Comparison of ENCODE assay signal across 19 cellular contexts in the genomic region with DNA sequence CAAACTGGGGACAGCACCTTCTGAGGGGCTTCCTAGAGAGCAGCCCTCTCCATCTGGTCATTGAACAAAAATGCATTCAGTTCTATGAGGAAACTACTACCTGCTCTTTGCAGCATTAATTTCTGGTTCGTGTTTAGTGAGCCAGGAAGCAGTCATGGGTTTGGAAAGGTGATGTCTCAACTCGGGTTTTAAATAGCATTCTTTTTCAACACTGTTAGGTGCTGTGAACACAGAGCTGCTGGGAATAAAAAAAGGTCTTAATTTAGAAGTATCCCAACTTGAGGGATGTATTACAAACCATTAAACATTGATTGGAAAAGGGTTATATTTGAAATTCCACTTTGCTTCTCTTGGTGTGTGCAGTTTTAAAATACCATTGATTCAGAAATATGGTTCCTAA. TPM values are rescaled to one million over a fixed set of nuclear protein-coding genes. Genes with fewer than 3 reads are reported as not detected.
"Had no signal": no experiment of that assay in that cellular context is flagged by ENCODE, and none has a peak within 500 bp of the region (broad histone marks: within the 10 kb centered on the region; RNA-seq: fewer than 3 reads in every experiment).

No MANE protein-coding gene starts in this region.

- H3K4me1 ChIP-seq: SJSA1 had no signal

- H3K27ac ChIP-seq: SJSA1, SK-N-MC had no signal

- DNase-seq: IMR-90, KG1, MM.1S, NCI-H1092 treated with DMSO at 0.1 percent for 48 hours, NCI-H1436, NCI-H1694 treated with DMSO at 0.1 percent for 48 hours, NCI-H1930, NCI-H2107, NCI-H2227 treated with DMSO at 0.1 percent for 48 hours, NCI-H774, RPMI8226, SHP77 treated with DMSO at 0.1 percent for 48 hours, T-helper 1 cell had no signal

- ATAC-seq: HepG2 had no signal

- H3K9me3 ChIP-seq: SJSA1 had no signal

- H3K4me3 ChIP-seq: SJSA1, SK-N-MC had no signal

RNA-seq across cellular contexts. Expression of a gene that starts 9.3 kb away (rescaled TPM):
- total RNA-seq: HepG2, HT1080, IMR-90, M059J, NCI-H460, SJSA1 had no signal
- polyA plus RNA-seq: HepG2, IMR-90 had no signal

RNA-seq across cellular contexts. Expression of a gene that starts 47.9 kb away (rescaled TPM):
- total RNA-seq: HT1080, IMR-90, M059J, NCI-H460, SJSA1 had no signal
- polyA plus RNA-seq: HepG2, IMR-90 had no signal
